Comparison of ENCODE assay signal across 1 cellular context in the genomic region with DNA sequence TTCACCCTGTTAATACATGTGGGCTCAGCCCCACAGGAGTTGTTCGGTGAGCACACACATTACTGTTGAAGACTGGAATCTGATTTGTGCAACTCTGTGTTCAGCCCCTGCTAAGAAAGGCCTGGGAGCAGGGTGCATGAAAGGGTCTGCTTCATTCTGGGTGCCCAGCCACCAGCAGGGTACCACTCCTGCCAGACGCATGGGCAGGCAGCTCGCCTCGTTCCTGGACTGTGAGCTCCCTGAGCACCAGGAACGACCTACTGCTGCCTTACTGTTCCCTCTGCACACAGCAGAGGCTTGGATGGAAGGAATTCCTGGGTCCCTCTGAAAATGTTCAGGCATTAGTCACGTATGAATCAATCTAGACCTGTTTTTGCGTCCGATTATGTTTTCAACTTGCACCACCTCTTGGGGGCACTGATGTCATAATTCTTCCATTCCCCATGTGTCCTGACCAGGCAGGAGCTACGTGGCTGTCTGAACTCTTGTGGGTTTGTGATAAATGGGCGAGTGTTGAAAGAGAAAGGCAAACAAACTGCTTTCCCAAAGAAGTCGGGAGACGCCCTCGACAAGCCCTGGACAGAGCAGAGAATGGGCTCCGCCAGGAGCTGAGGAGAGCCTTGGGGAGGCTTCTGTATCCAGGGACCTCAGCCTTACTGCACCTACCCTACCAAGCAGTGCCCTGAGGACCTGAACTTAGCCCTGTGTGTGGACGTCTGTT.
TF ChIP-seq lines count a peak whose summit lies in the region.

No MANE protein-coding gene starts in this region.

TF ChIP-seq in K562, 482 proteins besides CTCF, POLR2A, EP300 and RAD21 (continued from another document and continues in another):
- TF ChIP-seq SFPQ (IDR thresholded peaks at IDR 0.05; ENCODE audit: low read depth, low read length), result no peak
- no peak for TF ChIP-seq TAF1 (IDR thresholded peaks at IDR 0.05; ENCODE audit: control insufficient read depth, extremely low read depth, insufficient read depth, low read length, severe bottlenecking)
- TF ChIP-seq HNRNPL (IDR thresholded peaks at IDR 0.05; ENCODE audit: low read depth, low read length), result no peak
- peak; percentile 78 for TF ChIP-seq ARID1B (IDR thresholded peaks at IDR 0.05)
- TF ChIP-seq POU5F1 (IDR thresholded peaks at IDR 0.05; ENCODE audit: borderline replicate concordance, low read depth, low read length, partially characterized antibody), result no peak
- TF ChIP-seq HDAC2 (IDR thresholded peaks at IDR 0.05), result 0 out of 2 replicates have a peak, but pooled peaks have one; percentile 52
- no peak for TF ChIP-seq MCM7 (IDR thresholded peaks at IDR 0.05)
- TF ChIP-seq, protein P1, sequence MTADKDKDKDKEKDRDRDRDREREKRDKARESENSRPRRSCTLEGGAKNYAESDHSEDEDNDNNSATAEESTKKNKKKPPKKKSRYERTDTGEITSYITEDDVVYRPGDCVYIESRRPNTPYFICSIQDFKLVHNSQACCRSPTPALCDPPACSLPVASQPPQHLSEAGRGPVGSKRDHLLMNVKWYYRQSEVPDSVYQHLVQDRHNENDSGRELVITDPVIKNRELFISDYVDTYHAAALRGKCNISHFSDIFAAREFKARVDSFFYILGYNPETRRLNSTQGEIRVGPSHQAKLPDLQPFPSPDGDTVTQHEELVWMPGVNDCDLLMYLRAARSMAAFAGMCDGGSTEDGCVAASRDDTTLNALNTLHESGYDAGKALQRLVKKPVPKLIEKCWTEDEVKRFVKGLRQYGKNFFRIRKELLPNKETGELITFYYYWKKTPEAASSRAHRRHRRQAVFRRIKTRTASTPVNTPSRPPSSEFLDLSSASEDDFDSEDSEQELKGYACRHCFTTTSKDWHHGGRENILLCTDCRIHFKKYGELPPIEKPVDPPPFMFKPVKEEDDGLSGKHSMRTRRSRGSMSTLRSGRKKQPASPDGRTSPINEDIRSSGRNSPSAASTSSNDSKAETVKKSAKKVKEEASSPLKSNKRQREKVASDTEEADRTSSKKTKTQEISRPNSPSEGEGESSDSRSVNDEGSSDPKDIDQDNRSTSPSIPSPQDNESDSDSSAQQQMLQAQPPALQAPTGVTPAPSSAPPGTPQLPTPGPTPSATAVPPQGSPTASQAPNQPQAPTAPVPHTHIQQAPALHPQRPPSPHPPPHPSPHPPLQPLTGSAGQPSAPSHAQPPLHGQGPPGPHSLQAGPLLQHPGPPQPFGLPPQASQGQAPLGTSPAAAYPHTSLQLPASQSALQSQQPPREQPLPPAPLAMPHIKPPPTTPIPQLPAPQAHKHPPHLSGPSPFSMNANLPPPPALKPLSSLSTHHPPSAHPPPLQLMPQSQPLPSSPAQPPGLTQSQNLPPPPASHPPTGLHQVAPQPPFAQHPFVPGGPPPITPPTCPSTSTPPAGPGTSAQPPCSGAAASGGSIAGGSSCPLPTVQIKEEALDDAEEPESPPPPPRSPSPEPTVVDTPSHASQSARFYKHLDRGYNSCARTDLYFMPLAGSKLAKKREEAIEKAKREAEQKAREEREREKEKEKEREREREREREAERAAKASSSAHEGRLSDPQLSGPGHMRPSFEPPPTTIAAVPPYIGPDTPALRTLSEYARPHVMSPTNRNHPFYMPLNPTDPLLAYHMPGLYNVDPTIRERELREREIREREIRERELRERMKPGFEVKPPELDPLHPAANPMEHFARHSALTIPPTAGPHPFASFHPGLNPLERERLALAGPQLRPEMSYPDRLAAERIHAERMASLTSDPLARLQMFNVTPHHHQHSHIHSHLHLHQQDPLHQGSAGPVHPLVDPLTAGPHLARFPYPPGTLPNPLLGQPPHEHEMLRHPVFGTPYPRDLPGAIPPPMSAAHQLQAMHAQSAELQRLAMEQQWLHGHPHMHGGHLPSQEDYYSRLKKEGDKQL (CRISPR knock-in tag; IDR thresholded peaks at IDR 0.05; ENCODE audit: borderline replicate concordance), result no peak
- TF ChIP-seq SP1 (CRISPR knock-in tag; IDR thresholded peaks at IDR 0.05), result peak; percentile 54; the same call in 1 of the 2 replicates
- TF ChIP-seq SIN3A (IDR thresholded peaks at IDR 0.05; ENCODE audit: borderline replicate concordance in 2 of 2, control insufficient read depth in 1 of 2, low read depth in 2 of 2, low read length in 2 of 2), result no peak
- TF ChIP-seq TCFL5 (CRISPR knock-in tag; conservative IDR thresholded peaks at IDR 0.05), result no peak
- TF ChIP-seq HOXB6 (CRISPR knock-in tag; IDR thresholded peaks at IDR 0.05; ENCODE audit: borderline replicate concordance), result no peak
- no peak for TF ChIP-seq POLR2H (tag; IDR thresholded peaks at IDR 0.05; ENCODE audit: low read depth)
- no peak for TF ChIP-seq RREB1 (CRISPR knock-in tag; IDR thresholded peaks at IDR 0.05)
- TF ChIP-seq SRSF9 (IDR thresholded peaks at IDR 0.05; ENCODE audit: borderline replicate concordance, low read depth, low read length), result no peak
- TF ChIP-seq HMG20B (CRISPR knock-in tag; IDR thresholded peaks at IDR 0.05), result no peak
- no peak for TF ChIP-seq MAFG (tag; conservative IDR thresholded peaks at IDR 0.05)
- TF ChIP-seq ZNF507 (tag; conservative IDR thresholded peaks at IDR 0.05), result no peak
- TF ChIP-seq, protein P2, sequence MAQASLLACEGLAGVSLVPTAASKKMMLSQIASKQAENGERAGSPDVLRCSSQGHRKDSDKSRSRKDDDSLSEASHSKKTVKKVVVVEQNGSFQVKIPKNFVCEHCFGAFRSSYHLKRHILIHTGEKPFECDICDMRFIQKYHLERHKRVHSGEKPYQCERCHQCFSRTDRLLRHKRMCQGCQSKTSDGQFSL (CRISPR knock-in tag; IDR thresholded peaks at IDR 0.05), result no peak
- TF ChIP-seq, protein P2 (tag; IDR thresholded peaks at IDR 0.05), result no peak
- no peak for TF ChIP-seq GATA2 (CRISPR knock-in tag; IDR thresholded peaks at IDR 0.05)
- peak; percentile 33; the same call in 1 of the 2 replicates for TF ChIP-seq ZBTB40 (IDR thresholded peaks at IDR 0.05)
- no peak for TF ChIP-seq ZBTB40 (CRISPR knock-in tag; IDR thresholded peaks at IDR 0.05)
